ENCODE assay signal across 21 cellular contexts in the genomic region with DNA sequence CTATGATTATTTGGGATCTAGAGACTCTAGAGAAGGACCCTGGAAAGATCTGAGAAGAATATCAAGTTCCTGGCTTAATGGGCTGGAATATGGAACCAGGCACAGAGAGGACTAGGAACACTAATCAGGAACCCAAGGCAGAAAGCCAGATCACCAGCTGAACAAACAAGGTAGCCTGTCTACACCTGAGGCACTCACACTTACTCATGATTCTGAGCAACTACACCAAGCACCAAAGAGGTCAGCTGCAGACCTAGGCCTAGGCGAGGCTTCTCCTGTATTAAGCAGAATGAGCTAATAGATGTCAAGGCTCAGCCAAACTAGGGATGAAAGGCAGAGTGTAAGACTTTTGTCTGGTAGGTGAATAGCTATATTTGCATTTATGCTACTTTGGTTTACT.
"Had no signal": no experiment of that assay in that cellular context is flagged by ENCODE, and none has a peak within 500 bp of the region (broad histone marks: within the 10 kb centered on the region; RNA-seq: fewer than 3 reads in every experiment).

No MANE protein-coding gene starts in this region.

- ATAC-seq: activated CD8-positive, alpha-beta memory T cell treated with anti-CD3 and anti-CD28 coated beads, Interleukin-2, amount 10 ng/mL, durations not matched to agents 7 days and 5 days; activated naive CD8-positive, alpha-beta T cell treated with anti-CD3 and anti-CD28 coated beads, Interleukin-2, amount 50 U/mL, for 24 hours; left lobe of liver; lower lobe of right lung; sciatic nerve; stimulated activated naive B cell treated with anti-CD40 and anti-IgM and Interleukin-4, amounts not matched to agents 10 μg/mL and 1 μg/mL and 100 μg/mL, for 72 hours had no signal

- DNase-seq: activated CD4-positive, alpha-beta memory T cell treated with anti-CD3 and anti-CD28 coated beads, Interleukin-2, amount 10 ng/mL, durations not matched to agents 7 days and 5 days; activated CD4-positive, alpha-beta T cell treated with anti-CD3 and anti-CD28 coated beads for 48 hours; activated CD8-positive, alpha-beta memory T cell treated with anti-CD3 and anti-CD28 coated beads, Interleukin-2, amount 10 ng/mL, durations not matched to agents 7 days and 5 days; activated gamma-delta T cell; activated naive CD4-positive, alpha-beta T cell treated with anti-CD3 and anti-CD28 coated beads, Interleukin-2, amount 50 U/mL, for 16 hours; activated naive CD8-positive, alpha-beta T cell treated with anti-CD3 and anti-CD28 coated beads, Interleukin-2, amount 50 U/mL, for 24 hours; activated T-cell treated with anti-CD3 and anti-CD28 coated beads for 4 hours; caudate nucleus; effector CD4-positive, alpha-beta T cell; lower lobe of right lung; naive B cell; occipital lobe; stimulated activated CD4-positive, alpha-beta T cell treated with anti-CD3 and anti-CD28 coated beads, Interleukin-15, amount 100 ng/mL, for 24 hours; stimulated activated naive B cell treated with anti-CD40 and anti-IgM and Interleukin-4, amounts not matched to agents 10 μg/mL and 1 μg/mL and 100 μg/mL, for 72 hours; testis; trophoblast cell had no signal

- H3K27ac ChIP-seq: lower lobe of right lung, testis had no signal

- H3K27me3 Mint-ChIP-seq: activated CD4-positive, alpha-beta memory T cell treated with anti-CD3 and anti-CD28 coated beads, Interleukin-2, amount 10 ng/mL, durations not matched to agents 7 days and 5 days; activated CD8-positive, alpha-beta memory T cell treated with anti-CD3 and anti-CD28 coated beads, Interleukin-2, amount 10 ng/mL, durations not matched to agents 7 days and 5 days; activated naive CD8-positive, alpha-beta T cell treated with anti-CD3 and anti-CD28 coated beads, Interleukin-2, amount 50 U/mL, for 24 hours; dendritic cell treated with granulocyte-macrophage colony-stimulating factor and Interleukin-4, amounts not matched to agents 40 ng/mL and 50 ng/mL, for 4 days; stimulated activated naive B cell treated with anti-CD40 and anti-IgM and Interleukin-4, amounts not matched to agents 10 μg/mL and 1 μg/mL and 100 μg/mL, for 72 hours had no signal

- H3K4me2 ChIP-seq: smooth muscle cell had no signal

- H3K4me3 Mint-ChIP-seq: activated CD4-positive, alpha-beta memory T cell treated with anti-CD3 and anti-CD28 coated beads, Interleukin-2, amount 10 ng/mL, durations not matched to agents 7 days and 5 days; activated CD8-positive, alpha-beta memory T cell treated with anti-CD3 and anti-CD28 coated beads, Interleukin-2, amount 10 ng/mL, durations not matched to agents 7 days and 5 days; activated naive CD8-positive, alpha-beta T cell treated with anti-CD3 and anti-CD28 coated beads, Interleukin-2, amount 50 U/mL, for 24 hours; dendritic cell treated with granulocyte-macrophage colony-stimulating factor and Interleukin-4, amounts not matched to agents 40 ng/mL and 50 ng/mL, for 4 days; naive B cell; neural crest cell; stimulated activated naive B cell treated with anti-CD40 and anti-IgM and Interleukin-4, amounts not matched to agents 10 μg/mL and 1 μg/mL and 100 μg/mL, for 72 hours had no signal

- H3K4me1 Mint-ChIP-seq: naive B cell; stimulated activated naive B cell treated with anti-CD40 and anti-IgM and Interleukin-4, amounts not matched to agents 10 μg/mL and 1 μg/mL and 100 μg/mL, for 72 hours had no signal

- H3K9me3 ChIP-seq: lower lobe of right lung, testis had no signal

- H3K27me3 ChIP-seq: testis had no signal

- H3K9me3 Mint-ChIP-seq: activated naive CD8-positive, alpha-beta T cell treated with anti-CD3 and anti-CD28 coated beads, Interleukin-2, amount 50 U/mL, for 24 hours had no signal

- H3K36me3 ChIP-seq: lower lobe of right lung had no signal

- H3K4me3 ChIP-seq: lower lobe of right lung, smooth muscle cell, testis had no signal

- H3K27ac Mint-ChIP-seq: activated CD4-positive, alpha-beta memory T cell treated with anti-CD3 and anti-CD28 coated beads, Interleukin-2, amount 10 ng/mL, durations not matched to agents 7 days and 5 days; activated CD8-positive, alpha-beta memory T cell treated with anti-CD3 and anti-CD28 coated beads, Interleukin-2, amount 10 ng/mL, durations not matched to agents 7 days and 5 days; activated naive CD8-positive, alpha-beta T cell treated with anti-CD3 and anti-CD28 coated beads, Interleukin-2, amount 50 U/mL, for 24 hours; dendritic cell treated with granulocyte-macrophage colony-stimulating factor and Interleukin-4, amounts not matched to agents 40 ng/mL and 50 ng/mL, for 4 days; naive B cell; stimulated activated naive B cell treated with anti-CD40 and anti-IgM and Interleukin-4, amounts not matched to agents 10 μg/mL and 1 μg/mL and 100 μg/mL, for 72 hours had no signal

- H3K4me1 ChIP-seq: testis had no signal
